1 cellular context compared by ENCODE assay signal in the genomic region with DNA sequence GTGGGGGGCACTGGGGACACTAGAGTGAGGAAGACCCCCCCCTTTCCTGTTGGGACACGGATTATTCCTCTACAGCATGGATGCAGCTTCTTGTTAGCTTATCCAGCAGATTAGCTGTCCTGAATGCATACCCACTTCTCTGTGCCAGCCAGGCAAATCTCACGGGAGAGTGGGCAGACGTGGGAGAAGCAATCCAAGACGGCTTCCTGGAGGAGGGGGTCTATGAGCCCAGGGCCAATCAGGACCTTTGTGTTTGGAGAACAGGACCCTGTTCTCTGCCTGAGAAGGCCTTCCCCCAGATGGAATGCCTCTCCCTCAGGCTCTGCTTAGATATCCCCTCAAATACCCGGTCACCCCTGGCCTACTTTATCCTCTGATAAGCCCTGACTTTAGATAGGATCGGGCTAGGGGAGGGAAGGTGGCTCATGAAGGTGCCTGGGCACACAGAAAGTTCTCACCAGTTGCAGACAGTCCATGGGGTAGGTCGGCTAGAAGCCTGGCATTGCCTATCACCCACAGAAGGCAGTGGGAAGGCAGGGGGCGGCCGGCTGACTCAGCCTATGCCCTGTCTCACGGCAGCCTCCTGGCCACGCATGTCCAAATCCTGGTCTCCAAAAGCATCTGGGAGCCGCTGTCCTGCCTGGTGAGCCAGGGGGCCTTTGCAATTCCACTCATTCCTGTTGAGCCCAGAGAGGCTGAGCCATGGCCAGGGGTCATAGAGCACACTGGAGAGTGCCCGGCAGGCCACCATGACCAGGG.
TF ChIP-seq lines count a peak whose summit lies in the region.

No MANE protein-coding gene starts in this region.

TF ChIP-seq in A549, 52 proteins besides CTCF, POLR2A, EP300 and RAD21 (continued from another document):
- TF ChIP-seq HOXB5 (CRISPR knock-in tag; IDR thresholded peaks at IDR 0.05) (no peak), RCOR1 (IDR thresholded peaks at IDR 0.05; ENCODE audit: low read depth, low read length) (no peak), MYC (IDR thresholded peaks at IDR 0.05; ENCODE audit: borderline replicate concordance, low read length) (no peak)
